Comparison of ENCODE assay signal across 21 cellular contexts in the genomic region with DNA sequence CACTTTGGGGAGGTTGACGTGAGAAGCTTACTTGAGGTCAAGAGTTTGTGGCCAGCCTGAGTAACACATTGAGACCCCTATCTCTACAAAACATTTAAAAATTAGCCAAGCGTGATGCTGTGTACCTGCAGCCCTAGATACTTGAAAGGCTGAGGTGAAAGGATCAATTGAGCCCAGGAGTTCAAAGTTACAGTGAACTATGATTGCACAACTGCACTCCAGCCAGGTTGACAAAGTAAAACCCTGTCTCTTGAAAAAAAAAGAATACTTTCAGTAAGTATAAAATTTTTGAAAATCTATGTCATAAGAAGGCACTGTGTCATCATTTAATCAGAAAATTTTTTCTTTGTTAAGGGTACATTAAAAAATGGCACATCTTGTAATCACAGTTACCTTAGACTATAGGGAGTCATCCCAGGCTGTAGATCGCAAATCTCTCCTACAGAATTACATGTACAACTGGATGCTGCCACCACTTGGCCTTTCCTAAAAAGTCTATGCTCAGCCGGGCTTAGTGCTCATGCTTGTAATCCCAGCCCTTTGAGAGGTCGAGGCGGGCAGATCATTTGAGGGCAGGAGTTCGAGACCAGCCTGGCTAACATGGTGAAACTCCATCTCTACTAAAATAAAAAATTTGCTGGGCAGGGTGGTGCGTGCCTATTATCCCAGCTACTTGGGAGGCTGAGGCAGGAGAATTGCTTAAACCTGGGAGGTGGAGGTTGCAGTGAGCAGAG. TPM values are rescaled to one million over a fixed set of nuclear protein-coding genes. Genes with fewer than 3 reads are reported as not detected.
DNase-seq lines count a peak whose midpoint lies in the region; ATAC-seq lines count a peak whose summit lies in the region.
"Had no signal": no experiment of that assay in that cellular context is flagged by ENCODE, and none has a peak within 500 bp of the region (broad histone marks: within the 10 kb centered on the region; RNA-seq: fewer than 3 reads in every experiment).

No MANE protein-coding gene starts in this region.

- no peak overlapping the region for H3K4ac ChIP-seq in mesenchymal stem cell (ENCODE audit: low read depth in 1 of 2, low read length in 2 of 2)

- H2BK120ac ChIP-seq in mesenchymal stem cell (ENCODE audit: low read depth, low read length): no peak overlapping the region

- no peak overlapping the region for H3K4me3 ChIP-seq in SK-N-MC
- no peak overlapping the region for H3K4me3 ChIP-seq in mesenchymal stem cell (ENCODE audit: insufficient read depth in 1 of 2, low read depth in 1 of 2, low read length in 2 of 2)
- H3K4me3 ChIP-seq: coronary artery, transverse colon had no signal

- H3K9me3 ChIP-seq in SK-N-MC (ENCODE audit: low read depth, low read length): no peaks in the 10 kb centered on the region
- no peaks in the 10 kb centered on the region for H3K9me3 ChIP-seq in mesenchymal stem cell (ENCODE audit: control insufficient read depth, low read length)
- H3K9me3 ChIP-seq: transverse colon had no signal

- DNase-seq in SK-N-MC (ENCODE audit: low read depth, low spot score): no peak
- no peak for DNase-seq in mesenchymal stem cell
- no peak for DNase-seq in stimulated activated CD4-positive, alpha-beta T cell treated with anti-CD3 and anti-CD28 coated beads, Interleukin-4, amount 100 ng/mL, for 4 hours
- DNase-seq in NCI-H2029 (lab: John Stamatoyannopoulos, UW): no peak
- DNase-seq in RPMI8226: no peak
- DNase-seq: activated CD8-positive, alpha-beta memory T cell treated with anti-CD3 and anti-CD28 coated beads, Interleukin-2, amount 50 U/mL, for 48 hours; activated effector memory CD4-positive, alpha-beta T cell treated with Interleukin-2 at 50 U/mL for 16 hours; activated naive CD8-positive, alpha-beta T cell treated with anti-CD3 and anti-CD28 coated beads, Interleukin-2, amount 50 U/mL, for 24 hours; CD8-positive, alpha-beta T cell; mesendoderm; natural killer cell; NCI-H1930; Right ventricle myocardium superior; stimulated activated naive CD8-positive, alpha-beta T cell treated with anti-CD3 and anti-CD28 coated beads, Interleukin-15, amount 100 ng/mL, for 72 hours; transverse colon had no signal

- H2BK15ac ChIP-seq in mesenchymal stem cell (ENCODE audit: low read depth, poor library complexity, severe bottlenecking): no peak overlapping the region

- no peak overlapping the region for H3K4me2 ChIP-seq in mesenchymal stem cell (ENCODE audit: low read length, poor library complexity, severe bottlenecking)

- no peak overlapping the region for H2BK12ac ChIP-seq in mesenchymal stem cell (ENCODE audit: low read length in 2 of 2)

- no peak overlapping the region for H4K91ac ChIP-seq in mesenchymal stem cell (ENCODE audit: low read length)

- H3K9ac ChIP-seq in SK-N-MC (ENCODE audit: insufficient read length): no peak overlapping the region
- no peak overlapping the region for H3K9ac ChIP-seq in mesenchymal stem cell (ENCODE audit: low read length)

- peaks cover 3% of the 10 kb centered on the region for H3K79me1 ChIP-seq in mesenchymal stem cell (replicated peaks; ENCODE audit: low read length, poor library complexity, severe bottlenecking)

- H3K4me1 ChIP-seq in mesenchymal stem cell (ENCODE audit: control insufficient read depth, insufficient read depth, low read depth, low read length): peaks cover 5% of the 10 kb centered on the region
- H3K4me1 ChIP-seq: transverse colon had no signal

- H3K23ac ChIP-seq in mesenchymal stem cell (ENCODE audit: low read length in 2 of 2): no peak overlapping the region

- H3K27ac ChIP-seq in SK-N-MC (0 out of 2 replicates have a peak overlapping the region, but pooled peaks have one; percentile 5), mesenchymal stem cell (ENCODE audit: low read length, poor library complexity, severe bottlenecking) (peak overlapping the region; percentile 76)
- H3K27ac ChIP-seq: coronary artery, HL-60, transverse colon had no signal

- 83% methylated on average over 6 of the region's 8 CpGs for WGBS in mesenchymal stem cell

- H3K27me3 ChIP-seq in mesenchymal stem cell (ENCODE audit: control insufficient read depth in 1 of 2, insufficient read depth in 1 of 2, low read length in 2 of 2): no peaks in the 10 kb centered on the region
- H3K27me3 ChIP-seq: transverse colon had no signal

- H2AK5ac ChIP-seq in mesenchymal stem cell (ENCODE audit: low read length, severe bottlenecking): peak overlapping the region; percentile 91

- H3K36me3 ChIP-seq in SK-N-MC (ENCODE audit: insufficient read depth, low read length): no peaks in the 10 kb centered on the region
- no peaks in the 10 kb centered on the region for H3K36me3 ChIP-seq in mesenchymal stem cell (ENCODE audit: control insufficient read depth in 1 of 2, insufficient read depth in 2 of 2, low read depth in 1 of 2, low read length in 2 of 2)
- H3K36me3 ChIP-seq: transverse colon had no signal

- H2BK5ac ChIP-seq in mesenchymal stem cell (ENCODE audit: low read depth, low read length, poor library complexity, severe bottlenecking): peak overlapping the region; percentile 76

- peak; percentile 77 for ATAC-seq in GM18907 (IDR thresholded peaks at IDR 0.05; ENCODE audit: unreplicated experiment)
- peak; percentile 72 for ATAC-seq in HG02981 (IDR thresholded peaks at IDR 0.05; ENCODE audit: unreplicated experiment)
- no peak for ATAC-seq in GM19023 (IDR thresholded peaks at IDR 0.05; ENCODE audit: unreplicated experiment)
- ATAC-seq: activated naive CD8-positive, alpha-beta T cell treated with anti-CD3 and anti-CD28 coated beads, Interleukin-2, amount 50 U/mL, for 24 hours; CD8-positive, alpha-beta T cell; natural killer cell; stimulated activated naive CD8-positive, alpha-beta T cell treated with anti-CD3 and anti-CD28 coated beads, Interleukin-15, amount 100 ng/mL, for 72 hours had no signal

- no peak overlapping the region for H3K14ac ChIP-seq in mesenchymal stem cell (ENCODE audit: low read length in 2 of 2)

- no peak overlapping the region for H2AFZ ChIP-seq in mesenchymal stem cell (ENCODE audit: low read depth, low read length)

- no peak overlapping the region for H3K18ac ChIP-seq in mesenchymal stem cell (ENCODE audit: low read depth in 1 of 2, low read length in 2 of 2)

- H4K8ac ChIP-seq in mesenchymal stem cell (ENCODE audit: low read length): no peak overlapping the region

RNA-seq across cellular contexts. Expression of gene MRS2, which starts 17.0 kb away (rescaled TPM):
- 18.7 TPM for polyA plus RNA-seq in mesenchymal stem cell (2013, experiment 1 of 2)
- 19.3 TPM for polyA plus RNA-seq in mesenchymal stem cell (2013, experiment 2 of 2)

RNA-seq across cellular contexts. Expression of gene DCDC2, which starts 27.8 kb away (rescaled TPM):
- polyA plus RNA-seq in mesenchymal stem cell (2013, experiment 1 of 2): 0.04 TPM
- polyA plus RNA-seq in mesenchymal stem cell (2013, experiment 2 of 2): 0.08 TPM
- polyA plus RNA-seq: IgD-negative memory B cell had no signal
